9 cellular contexts compared by ENCODE assay signal in the genomic region with DNA sequence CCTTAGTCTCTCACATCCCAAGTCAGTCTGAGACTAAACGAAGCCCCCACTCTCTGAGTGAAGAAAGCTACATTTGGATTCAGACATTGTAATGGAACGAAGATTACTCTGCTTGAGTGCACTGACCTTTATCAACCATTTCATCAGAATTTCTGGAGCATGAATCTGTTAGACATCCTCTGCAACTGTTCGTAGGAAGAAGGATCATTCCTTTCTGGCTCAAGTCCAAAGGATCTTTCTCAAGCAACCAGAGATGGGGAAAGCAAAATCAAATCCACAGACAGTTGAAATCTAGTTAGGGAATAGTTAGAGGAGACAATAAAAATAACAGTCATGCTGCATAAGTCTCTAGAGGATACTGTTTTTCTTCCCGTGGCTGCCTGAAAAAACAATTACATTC. TPM values are rescaled to one million over a fixed set of nuclear protein-coding genes. Genes with fewer than 3 reads are reported as not detected.
DNase-seq lines count a peak whose midpoint lies in the region; ATAC-seq and TF ChIP-seq lines count a peak whose summit lies in the region.
"Had no signal": no experiment of that assay in that cellular context is flagged by ENCODE, and none has a peak within 500 bp of the region (broad histone marks: within the 10 kb centered on the region; RNA-seq: fewer than 3 reads in every experiment).

No MANE protein-coding gene starts in this region.

- peak overlapping the region; percentile 59 for H3K4me2 ChIP-seq in SK-N-SH

- H3K27me3 Mint-ChIP-seq in Caco-2 (ENCODE audit: insufficient read depth, unreplicated experiment), result no peaks in the 10 kb centered on the region

- H2AFZ ChIP-seq in SK-N-SH (ENCODE audit: low read depth), result peak overlapping the region; percentile 19; the same call in 1 of the 2 replicates

- peak in 1 of 2 experiments; percentile 93; a peak in 2 of 4 replicates for TF ChIP-seq EP300 in SK-N-SH (IDR thresholded peaks at IDR 0.05; ENCODE audit: borderline replicate concordance in 1 of 2, low read depth in 1 of 2, low read length in 1 of 2)

- H3K4me3 ChIP-seq in SK-N-SH (ENCODE audit: low read depth in 2 of 2, low read length in 1 of 2), result no peak overlapping the region
- no peak overlapping the region for H3K4me3 ChIP-seq in fibroblast of mammary gland (ENCODE audit: control insufficient read depth, low read depth, low read length)
- no peak overlapping the region for H3K4me3 ChIP-seq in gastrocnemius medialis
- no peak overlapping the region for H3K4me3 ChIP-seq in Caco-2 (ENCODE audit: low read depth, low read length)

- TF ChIP-seq CTCF in SK-N-SH (IDR thresholded peaks at IDR 0.05) (no peak), fibroblast of mammary gland (conservative IDR thresholded peaks at IDR 0.05; ENCODE audit: control insufficient read depth, insufficient read depth, low read depth, low read length) (no peak), gastrocnemius medialis (IDR thresholded peaks at IDR 0.05 in 4 of 5, conservative IDR thresholded peaks at IDR 0.05 in 1 of 5) (no peak), Caco-2 (IDR thresholded peaks at IDR 0.05; ENCODE audit: insufficient read depth in 1 of 2, low read depth in 1 of 2, low read length in 1 of 2, severe bottlenecking in 1 of 2, unreplicated experiment in 1 of 2) (no peak)

- peaks cover 46 to 61% of the 10 kb centered on the region in 2 experiments for H3K36me3 ChIP-seq in SK-N-SH (replicated peaks in 1 of 2; ENCODE audit: control insufficient read depth in 1 of 2, insufficient read depth in 2 of 2, low read length in 1 of 2)
- no peaks in the 10 kb centered on the region for H3K36me3 ChIP-seq in gastrocnemius medialis
- peaks cover 3% of the 10 kb centered on the region for H3K36me3 ChIP-seq in Caco-2 (ENCODE audit: control insufficient read depth, insufficient read depth, low read length)

- no peak for TF ChIP-seq RAD21 in SK-N-SH (IDR thresholded peaks at IDR 0.05; ENCODE audit: low read length)

- no peak overlapping the region for H3K4me3 Mint-ChIP-seq in Caco-2 (ENCODE audit: unreplicated experiment)

- WGBS in SK-N-SH (ENCODE audit: low lambda C conversion rate), result 12% methylated on average over 4 of the region's 4 CpGs

- no TSS peak for BruUV-seq in Caco-2 (replicated peaks; lab: Mats Ljungman, UMichigan)

- ATAC-seq in gastrocnemius medialis (peak; percentile 7 to 19), GM21526 (IDR thresholded peaks at IDR 0.05; ENCODE audit: low FRiP score, unreplicated experiment) (no peak)

- POLR2A ChIA-PET in SK-N-SH (lab: Yijun Ruan, JAX) (no interaction called here), Caco-2 (lab: Charles Lee) (no interaction called here)

- peaks cover 4% of the 10 kb centered on the region; the same call in 1 of the 2 replicates for H3K79me2 ChIP-seq in SK-N-SH (ENCODE audit: insufficient read depth)

- H3K27ac Mint-ChIP-seq in Caco-2 (ENCODE audit: unreplicated experiment), result no peak overlapping the region

- intact Hi-C loops in gastrocnemius medialis (cut with DNase I; ENCODE audit: low total_unique reads), result no loop called here
- intact Hi-C loops in Caco-2 (cut with micrococcal nuclease; ENCODE audit: unreplicated experiment), result no loop called here

- H3K36me3 Mint-ChIP-seq in Caco-2 (ENCODE audit: insufficient read depth, unreplicated experiment), result peaks cover 70% of the 10 kb centered on the region

- in situ Hi-C loops in gastrocnemius medialis (cut with MboI; ENCODE audit: low sequenced_read_pairs in 4 of 4), result no loop called here

- no peaks in the 10 kb centered on the region for H3K9me3 Mint-ChIP-seq in Caco-2 (ENCODE audit: unreplicated experiment)

- CTCF ChIA-PET in SK-N-SH (lab: Yijun Ruan, JAX) (interaction anchor here (1.2 to 1.5 kb wide), 3 partner anchors 128 to 218 kb away, joined by 3 to 7 read pairs (median 6); partner anchors contain the start of gene CREB3L2), Caco-2 (lab: Charles Lee) (no interaction called here)

- peaks cover 19 to 41% of the 10 kb centered on the region in 2 experiments for H3K4me1 ChIP-seq in SK-N-SH (ENCODE audit: control insufficient read depth in 1 of 2, insufficient read depth in 2 of 2, low read depth in 1 of 2, low read length in 1 of 2)
- H3K4me1 ChIP-seq in gastrocnemius medialis, result peaks cover 36 to 70% of the 10 kb centered on the region in 2 donors
- H3K4me1 ChIP-seq in Caco-2, result no peaks in the 10 kb centered on the region

- peak overlapping the region; percentile 52 for H3K9ac ChIP-seq in SK-N-SH

- H3K9me2 ChIP-seq in SK-N-SH, result no peaks in the 10 kb centered on the region

- no peaks in the 10 kb centered on the region for H3K27me3 ChIP-seq in SK-N-SH (ENCODE audit: insufficient read depth)
- H3K27me3 ChIP-seq in gastrocnemius medialis, result no peaks in the 10 kb centered on the region
- no peaks in the 10 kb centered on the region for H3K27me3 ChIP-seq in Caco-2 (replicated peaks; ENCODE audit: control insufficient read depth, insufficient read depth, low read length)

- H3K4me1 Mint-ChIP-seq in Caco-2 (ENCODE audit: low read depth, unreplicated experiment), result peaks cover 2% of the 10 kb centered on the region

- TF ChIP-seq POLR2A in gastrocnemius medialis (IDR thresholded peaks at IDR 0.05), result no peak

- no peaks in the 10 kb centered on the region for H3K9me3 ChIP-seq in SK-N-SH
- H3K9me3 ChIP-seq in gastrocnemius medialis, result no peaks in the 10 kb centered on the region
- no peaks in the 10 kb centered on the region for H3K9me3 ChIP-seq in Caco-2

- H3F3A ChIP-seq in SK-N-SH (replicated peaks; ENCODE audit: insufficient read depth), result peaks cover 41% of the 10 kb centered on the region

- H3K27ac ChIP-seq in SK-N-SH (ENCODE audit: low read depth in 2 of 2, low read length in 1 of 2), result peak overlapping the region; percentile 75 to 97
- peak overlapping the region; percentile 61 to 91 (median 89) for H3K27ac ChIP-seq in gastrocnemius medialis

- DNase-seq in ELR (ENCODE audit: low read depth) (peak; percentile 88), SK-N-SH (peak; percentile 57), fibroblast of mammary gland (ENCODE audit: low read depth) (peak; percentile 99), gastrocnemius medialis (no peak), Caco-2 (no peak), LoVo (ENCODE audit: low spot score) (no peak), ureter (ENCODE audit: low spot score) (no peak)
- DNase-seq: activated CD8-positive, alpha-beta memory T cell treated with anti-CD3 and anti-CD28 coated beads, Interleukin-2, amount 50 U/mL, for 48 hours had no signal

- H4K20me1 ChIP-seq in SK-N-SH (ENCODE audit: insufficient read depth), result no peaks in the 10 kb centered on the region

TF ChIP-seq in SK-N-SH, 30 proteins besides CTCF, POLR2A, EP300 and RAD21 (continues in another document):
- TF ChIP-seq TEAD4 (IDR thresholded peaks at IDR 0.05; ENCODE audit: borderline replicate concordance, insufficient read depth) (peak; percentile 90), TAF1 (IDR thresholded peaks at IDR 0.05; ENCODE audit: borderline replicate concordance, low read depth, low read length) (peak; percentile 6; the same call in 1 of the 2 replicates), SMC3 (IDR thresholded peaks at IDR 0.05; ENCODE audit: low read depth, low read length) (no peak), NRF1 (IDR thresholded peaks at IDR 0.05; ENCODE audit: low read depth, low read length) (no peak), RCOR1 (IDR thresholded peaks at IDR 0.05; ENCODE audit: low read length) (peak; percentile 81), TCF12 (IDR thresholded peaks at IDR 0.05) (peak; percentile 94), MEF2A (IDR thresholded peaks at IDR 0.05; ENCODE audit: borderline replicate concordance, low read depth) (peak; percentile 52; the same call in 1 of the 2 replicates), FOSL2 (IDR thresholded peaks at IDR 0.05; ENCODE audit: borderline replicate concordance, low read depth) (peak; percentile 91; the same call in 1 of the 2 replicates), YY1 (IDR thresholded peaks at IDR 0.05; ENCODE audit: low read depth) (peak; percentile 48; the same call in 1 of the 2 replicates), JUND (IDR thresholded peaks at IDR 0.05) (peak; percentile 91), POLR2AphosphoS5 (IDR thresholded peaks at IDR 0.05; ENCODE audit: low read depth, low read length) (peak; percentile 91), NFIC (IDR thresholded peaks at IDR 0.05; ENCODE audit: borderline replicate concordance) (peak; percentile 99), ELF1 (IDR thresholded peaks at IDR 0.05) (no peak), RXRA (IDR thresholded peaks at IDR 0.05; ENCODE audit: borderline replicate concordance, low read depth) (peak; percentile 91; the same call in 1 of the 2 replicates), GATA2 (CRISPR knock-in tag; IDR thresholded peaks at IDR 0.05) (peak; percentile 60)
- TF ChIP-seq, protein P1, sequence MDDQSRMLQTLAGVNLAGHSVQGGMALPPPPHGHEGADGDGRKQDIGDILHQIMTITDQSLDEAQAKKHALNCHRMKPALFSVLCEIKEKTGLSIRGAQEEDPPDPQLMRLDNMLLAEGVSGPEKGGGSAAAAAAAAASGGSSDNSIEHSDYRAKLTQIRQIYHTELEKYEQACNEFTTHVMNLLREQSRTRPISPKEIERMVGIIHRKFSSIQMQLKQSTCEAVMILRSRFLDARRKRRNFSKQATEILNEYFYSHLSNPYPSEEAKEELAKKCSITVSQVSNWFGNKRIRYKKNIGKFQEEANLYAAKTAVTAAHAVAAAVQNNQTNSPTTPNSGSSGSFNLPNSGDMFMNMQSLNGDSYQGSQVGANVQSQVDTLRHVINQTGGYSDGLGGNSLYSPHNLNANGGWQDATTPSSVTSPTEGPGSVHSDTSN (IDR thresholded peaks at IDR 0.05), result peak; percentile 86
- TF ChIP-seq, protein P2, sequence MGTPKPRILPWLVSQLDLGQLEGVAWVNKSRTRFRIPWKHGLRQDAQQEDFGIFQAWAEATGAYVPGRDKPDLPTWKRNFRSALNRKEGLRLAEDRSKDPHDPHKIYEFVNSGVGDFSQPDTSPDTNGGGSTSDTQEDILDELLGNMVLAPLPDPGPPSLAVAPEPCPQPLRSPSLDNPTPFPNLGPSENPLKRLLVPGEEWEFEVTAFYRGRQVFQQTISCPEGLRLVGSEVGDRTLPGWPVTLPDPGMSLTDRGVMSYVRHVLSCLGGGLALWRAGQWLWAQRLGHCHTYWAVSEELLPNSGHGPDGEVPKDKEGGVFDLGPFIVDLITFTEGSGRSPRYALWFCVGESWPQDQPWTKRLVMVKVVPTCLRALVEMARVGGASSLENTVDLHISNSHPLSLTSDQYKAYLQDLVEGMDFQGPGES (IDR thresholded peaks at IDR 0.05; ENCODE audit: low read depth, low read length), result no peak
- TF ChIP-seq, protein P3, sequence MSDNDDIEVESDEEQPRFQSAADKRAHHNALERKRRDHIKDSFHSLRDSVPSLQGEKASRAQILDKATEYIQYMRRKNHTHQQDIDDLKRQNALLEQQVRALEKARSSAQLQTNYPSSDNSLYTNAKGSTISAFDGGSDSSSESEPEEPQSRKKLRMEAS (IDR thresholded peaks at IDR 0.05; ENCODE audit: low read depth), result peak; percentile 73; the same call in 1 of the 2 replicates

RNA-seq across cellular contexts. Expression of gene DGKI, which starts 27.6 kb away (rescaled TPM):
- 1.3 and 1.4 TPM in 2 replicates for polyA plus RNA-seq in SK-N-SH (2012; rRNA removed)
- polyA plus RNA-seq in SK-N-SH (2012; cell fraction: cytosol; rRNA removed), result 0.80 and 0.97 TPM in 2 replicates
- polyA plus RNA-seq in SK-N-SH (2012; cell fraction: nucleus; rRNA removed), result 2.6 and 4.5 TPM in 2 replicates
- 1 to 10 TPM in 1 of 4 donors, under 1 TPM in 2, not detected in 1; 0.02 to 1.8 (median 0.07) TPM for total RNA-seq in gastrocnemius medialis
- total RNA-seq in Caco-2 (2022), result 0.77 and 0.84 TPM in 2 replicates
- total RNA-seq in ureter, result 3.3 TPM

Comparison
In these comparisons a context has a peak if more than half of its experiments do, and no peak if none do; other contexts are left out.
1. DNase-seq: peak in ELR (single experiment), SK-N-SH (single experiment) and fibroblast of mammary gland (single experiment); none in gastrocnemius medialis (0 of 2), Caco-2 (0 of 2), LoVo (single experiment) and ureter (single experiment).